In genomic region chr12:51885294-51886020, GRCh38 we compare ENCODE assay signal across 7 cellular contexts. TPM values are rescaled to one million over a fixed set of nuclear protein-coding genes. Genes with fewer than 3 reads are reported as not detected.
DNase-seq lines count a peak whose midpoint lies in the region; ATAC-seq and TF ChIP-seq lines count a peak whose summit lies in the region.
"Not testable (repeated sequence)": the region's sequence is repeated elsewhere in the genome, so short reads cannot be mapped to it uniquely, and the experiment has no call there.
"Had no signal": no experiment of that assay in that cellular context is flagged by ENCODE, and none has a peak within 500 bp of the region (broad histone marks: within the 10 kb centered on the region; RNA-seq: fewer than 3 reads in every experiment).

No MANE protein-coding gene starts in this region.

- H3K4me1 Mint-ChIP-seq in CD8-positive, alpha-beta memory T cell: peaks cover 7 to 15% (median 9%) of the 10 kb centered on the region in 3 donors
- not testable (repeated sequence) for H3K4me1 Mint-ChIP-seq in T-helper 17 cell
- peaks cover 17% of the 10 kb centered on the region for H3K4me1 Mint-ChIP-seq in activated naive CD8-positive, alpha-beta T cell treated with anti-CD3 and anti-CD28 coated beads, Interleukin-2, amount 50 U/mL, for 24 hours

- not testable (repeated sequence) for H3K9me3 Mint-ChIP-seq in CD8-positive, alpha-beta memory T cell; activated naive CD8-positive, alpha-beta T cell treated with anti-CD3 and anti-CD28 coated beads, Interleukin-2, amount 50 U/mL, for 24 hours

- peak overlapping the region in 5 of 8 donors; percentile 47 to 88 (median 78) for H3K27ac Mint-ChIP-seq in CD8-positive, alpha-beta memory T cell
- H3K27ac Mint-ChIP-seq in T-helper 17 cell: peak overlapping the region; percentile 67
- H3K27ac Mint-ChIP-seq in activated naive CD8-positive, alpha-beta T cell treated with anti-CD3 and anti-CD28 coated beads, Interleukin-2, amount 50 U/mL, for 24 hours: peak overlapping the region; percentile 70

- not testable (repeated sequence) for H2BK12ac ChIP-seq in neuronal stem cell (ENCODE audit: low read length)

- not testable (repeated sequence) for H3K23ac ChIP-seq in neuronal stem cell (ENCODE audit: low read depth, low read length, poor library complexity)

- H3K36me3 ChIP-seq in CD8-positive, alpha-beta memory T cell (ENCODE audit: insufficient read depth, low read length); gastroesophageal sphincter; neuronal stem cell (replicated peaks in 1 of 2; ENCODE audit: control insufficient read depth in 2 of 2, insufficient read depth in 2 of 2, low read length in 2 of 2); thyroid gland: not testable (repeated sequence)

- peaks cover 15% of the 10 kb centered on the region for H3K4me1 ChIP-seq in CD8-positive, alpha-beta memory T cell (ENCODE audit: insufficient read depth, low read length)
- H3K4me1 ChIP-seq in gastroesophageal sphincter: peaks cover 0 to 18% (median 0%) of the 10 kb centered on the region in 3 donors
- not testable (repeated sequence) for H3K4me1 ChIP-seq in neuronal stem cell (ENCODE audit: control insufficient read depth in 2 of 2, insufficient read depth in 1 of 2, low read depth in 1 of 2, low read length in 2 of 2); thyroid gland

- TF ChIP-seq EP300 in gastroesophageal sphincter (IDR thresholded peaks at IDR 0.05): not testable (repeated sequence)

- ATAC-seq in T-helper 17 cell; activated naive CD8-positive, alpha-beta T cell treated with anti-CD3 and anti-CD28 coated beads, Interleukin-2, amount 50 U/mL, for 24 hours; gastroesophageal sphincter: not testable (repeated sequence)

- H3K4ac ChIP-seq in neuronal stem cell (ENCODE audit: low read length): not testable (repeated sequence)

- H2BK15ac ChIP-seq in neuronal stem cell (ENCODE audit: low read length): not testable (repeated sequence)

- peak overlapping the region in 4 of 7 donors; percentile 0 to 64 (median 42) for H3K4me3 Mint-ChIP-seq in CD8-positive, alpha-beta memory T cell
- peak overlapping the region; percentile 65 for H3K4me3 Mint-ChIP-seq in T-helper 17 cell
- H3K4me3 Mint-ChIP-seq in activated naive CD8-positive, alpha-beta T cell treated with anti-CD3 and anti-CD28 coated beads, Interleukin-2, amount 50 U/mL, for 24 hours: not testable (repeated sequence)

- not testable (repeated sequence) for H3K79me1 ChIP-seq in neuronal stem cell (ENCODE audit: low read depth, low read length)

- CTCF ChIA-PET in CD8-positive, alpha-beta memory T cell (lab: Charles Lee): interaction anchor here (0.7 to 3.0 kb wide), 6 partner anchors 10 to 467 kb away, joined by 3 to 10 read pairs (median 6); no protein-coding TSS in a partner anchor

- intact Hi-C loops in thyroid gland (cut with DNase I): not testable (repeated sequence)

- not testable (repeated sequence) for H3K4me3 ChIP-seq in CD8-positive, alpha-beta memory T cell (ENCODE audit: low read length); gastroesophageal sphincter; neuronal stem cell (ENCODE audit: low read length in 2 of 2); thyroid gland (replicated peaks in 1 of 3)

- H3K14ac ChIP-seq in neuronal stem cell (ENCODE audit: low read length): not testable (repeated sequence)

- H2AFZ ChIP-seq in neuronal stem cell (ENCODE audit: low read length): peak overlapping the region; percentile 81

- H4K91ac ChIP-seq in neuronal stem cell (ENCODE audit: low read depth, low read length, poor library complexity): not testable (repeated sequence)

- H3K9me3 ChIP-seq in CD8-positive, alpha-beta memory T cell (ENCODE audit: low read length); T-helper 17 cell (ENCODE audit: control insufficient read depth, low read length, poor library complexity, severe bottlenecking); gastroesophageal sphincter; neuronal stem cell (replicated peaks in 1 of 2; ENCODE audit: control insufficient read depth in 2 of 2, insufficient read depth in 1 of 2, low read depth in 1 of 2, low read length in 2 of 2); thyroid gland: not testable (repeated sequence)

- not testable (repeated sequence) for TF ChIP-seq CTCF in gastroesophageal sphincter (IDR thresholded peaks at IDR 0.05); thyroid gland (IDR thresholded peaks at IDR 0.05)

- H3K4me2 ChIP-seq in neuronal stem cell (ENCODE audit: insufficient read depth, low read length, poor library complexity, severe bottlenecking): not testable (repeated sequence)

- POLR2A ChIA-PET in CD8-positive, alpha-beta memory T cell (lab: Charles Lee): not testable (repeated sequence)

- not testable (repeated sequence) for H3K36me3 Mint-ChIP-seq in CD8-positive, alpha-beta memory T cell; T-helper 17 cell (ENCODE audit: low read depth); activated naive CD8-positive, alpha-beta T cell treated with anti-CD3 and anti-CD28 coated beads, Interleukin-2, amount 50 U/mL, for 24 hours (ENCODE audit: low read depth)

- H3K18ac ChIP-seq in neuronal stem cell (ENCODE audit: low read length): not testable (repeated sequence)

- not testable (repeated sequence) for H2AK5ac ChIP-seq in neuronal stem cell (ENCODE audit: low read depth, low read length)

- H2BK5ac ChIP-seq in neuronal stem cell (ENCODE audit: low read length): not testable (repeated sequence)

- H3K27me3 Mint-ChIP-seq in CD8-positive, alpha-beta memory T cell; T-helper 17 cell; activated naive CD8-positive, alpha-beta T cell treated with anti-CD3 and anti-CD28 coated beads, Interleukin-2, amount 50 U/mL, for 24 hours: not testable (repeated sequence)

- not testable (repeated sequence) for H3K27me3 ChIP-seq in CD8-positive, alpha-beta memory T cell (ENCODE audit: insufficient read depth, low read length, poor library complexity, severe bottlenecking); neuronal stem cell (ENCODE audit: control insufficient read depth in 3 of 3, insufficient read depth in 3 of 3, low read depth in 1 of 3, low read length in 3 of 3); thyroid gland
- H3K27me3 ChIP-seq in gastroesophageal sphincter: peaks cover 42% of the 10 kb centered on the region

- DNase-seq in CD8-positive, alpha-beta memory T cell; T-helper 17 cell; activated naive CD8-positive, alpha-beta T cell treated with anti-CD3 and anti-CD28 coated beads, Interleukin-2, amount 50 U/mL, for 24 hours; neuronal stem cell (ENCODE audit: low spot score); thyroid gland: not testable (repeated sequence)

- WGBS in gastroesophageal sphincter (ENCODE audit: low coverage in 1 of 2), 2 donors: 93 to 100% methylated on average over 2 to 5 of the region's 10 CpGs
- WGBS in neuronal stem cell (ENCODE audit: extremely low coverage in 2 of 2, insufficient read length in 2 of 2, insufficient replicate concordance in 1 of 2), 2 donors: no CpG with 5 or more reads among the region's 10 CpGs
- WGBS in thyroid gland, 2 donors: 78 to 79% methylated on average over 10 of the region's 10 CpGs

- H4K8ac ChIP-seq in neuronal stem cell (ENCODE audit: low read depth, low read length): not testable (repeated sequence)

- H3K27ac ChIP-seq in CD8-positive, alpha-beta memory T cell (ENCODE audit: low read depth, low read length): peak overlapping the region; percentile 21
- H3K27ac ChIP-seq in gastroesophageal sphincter (peak overlapping the region in 3 of 4 donors; percentile 45 to 69 (median 54)), thyroid gland (peak overlapping the region in 2 of 3 donors; percentile 24 to 52)
- not testable (repeated sequence) for H3K27ac ChIP-seq in neuronal stem cell (replicated peaks; ENCODE audit: low read length)

- H3K9ac ChIP-seq in neuronal stem cell (ENCODE audit: low read depth, low read length, poor library complexity): not testable (repeated sequence)

- TF ChIP-seq POLR2A in gastroesophageal sphincter (IDR thresholded peaks at IDR 0.05); thyroid gland (IDR thresholded peaks at IDR 0.05): not testable (repeated sequence)

- H2BK120ac ChIP-seq in neuronal stem cell (ENCODE audit: low read depth, low read length): not testable (repeated sequence)

RNA-seq across cellular contexts. Expression of gene ANKRD33, which starts 2.4 kb away (rescaled TPM):
- total RNA-seq in CD8-positive, alpha-beta memory T cell: not detected
- polyA plus RNA-seq in CD8-positive, alpha-beta memory T cell: not detected
- total RNA-seq in T-helper 17 cell: not detected
- total RNA-seq in gastroesophageal sphincter: not detected
- 0.29 TPM for polyA plus RNA-seq in neuronal stem cell (2013, experiment 1 of 2)
- 0.32 TPM for polyA plus RNA-seq in neuronal stem cell (2013, experiment 2 of 2)
- total RNA-seq in thyroid gland: not detected
- total RNA-seq: H4 had no signal

RNA-seq across cellular contexts. Expression of gene ACVRL1, which starts 21.8 kb away (rescaled TPM):
- total RNA-seq in CD8-positive, alpha-beta memory T cell: under 1 TPM in 1 of 2 experiments, not detected in 1; 0.07 TPM
- not detected for polyA plus RNA-seq in CD8-positive, alpha-beta memory T cell
- total RNA-seq in T-helper 17 cell (not detected), gastroesophageal sphincter (100 to 1,000 TPM in 3 of 4 donors, 10 to 100 TPM in 1; 77.4 to 133 (median 118) TPM), thyroid gland (100 to 1,000 TPM in 2 of 4 donors, 10 to 100 TPM in 2; 61.9 to 133 (median 84.2) TPM)
- 0.21 TPM for polyA plus RNA-seq in neuronal stem cell (2013, experiment 1 of 2)
- polyA plus RNA-seq in neuronal stem cell (2013, experiment 2 of 2): 0.24 TPM

RNA-seq across cellular contexts. Expression of gene FIGNL2, which starts 36.9 kb away (rescaled TPM):
- under 1 TPM; 0.42 to 0.70 TPM for total RNA-seq in CD8-positive, alpha-beta memory T cell
- 0.12 TPM for polyA plus RNA-seq in CD8-positive, alpha-beta memory T cell
- total RNA-seq in T-helper 17 cell: under 1 TPM; 0.42 to 0.76 TPM
- total RNA-seq in gastroesophageal sphincter: under 1 TPM in 3 of 4 donors, not detected in 1; 0.13 to 0.35 (median 0.16) TPM
- polyA plus RNA-seq in neuronal stem cell (2013, experiment 1 of 2): 28.1 TPM
- 28.7 TPM for polyA plus RNA-seq in neuronal stem cell (2013, experiment 2 of 2)
- 1 to 10 TPM in 2 of 4 donors, under 1 TPM in 2; 0.45 to 1.6 (median 1.1) TPM for total RNA-seq in thyroid gland
- total RNA-seq: H4 had no signal

Comparison
In these comparisons a context has a peak if more than half of its experiments do, and no peak if none do; other contexts are left out.
1. RNA of gene ACVRL1, which starts 21.8 kb away (total RNA-seq): 77.4 to 133 TPM in gastroesophageal sphincter and 61.9 to 133 TPM in thyroid gland; 0.07 TPM in CD8-positive, alpha-beta memory T cell and not detected in T-helper 17 cell; every median in the first group is over 10 times any median in the second.
2. Peak in every context shown above with its lines, with median percentiles within 50 percentile points of each other: H3K27ac Mint-ChIP-seq.